Comparison of ENCODE assay signal across 8 cellular contexts in the genomic region with DNA sequence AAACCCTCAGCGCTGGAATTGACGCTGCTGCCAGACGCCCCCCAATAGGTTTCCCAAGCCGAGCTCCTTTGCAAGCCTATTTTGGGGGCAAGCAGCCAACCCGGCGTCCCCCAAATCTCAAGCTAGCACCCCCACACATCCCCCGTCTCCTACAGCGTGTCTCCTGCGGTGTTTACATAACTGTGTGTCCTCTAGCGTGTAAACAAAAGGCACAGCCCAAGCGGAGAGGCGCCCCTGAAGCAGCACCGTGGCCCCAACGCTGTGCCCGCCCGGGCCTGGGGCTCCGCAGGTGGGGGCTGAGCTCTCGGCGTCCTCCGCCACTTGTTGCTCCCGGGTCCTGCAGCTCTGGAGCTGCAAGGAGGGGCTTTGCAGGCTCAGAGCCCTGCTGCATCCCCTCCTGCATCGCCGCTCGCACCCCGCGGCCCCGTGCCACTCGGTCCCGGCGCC.
DNase-seq lines count a peak whose midpoint lies in the region; ATAC-seq and TF ChIP-seq lines count a peak whose summit lies in the region.

No MANE protein-coding gene starts in this region.

- no peaks in the 10 kb centered on the region for H3K9me3 ChIP-seq in mucosa of rectum (ENCODE audit: control insufficient read depth in 2 of 2, low read length in 2 of 2)

- no peak for TF ChIP-seq CTCF in coronary artery (IDR thresholded peaks at IDR 0.05)

- H3K27me3 ChIP-seq in mucosa of rectum (ENCODE audit: control insufficient read depth in 2 of 2, insufficient read depth in 2 of 2, low read length in 2 of 2) = peaks cover 44 to 45% of the 10 kb centered on the region in 2 donors

- H3K27ac ChIP-seq in coronary artery = peak overlapping the region in 1 of 2 donors; percentile 82
- H3K27ac ChIP-seq in mucosa of rectum (ENCODE audit: low read depth in 2 of 2, low read length in 2 of 2) = no peak overlapping the region

- no peaks in the 10 kb centered on the region for H3K36me3 ChIP-seq in mucosa of rectum (ENCODE audit: control insufficient read depth in 2 of 2, insufficient read depth in 2 of 2, low read length in 2 of 2)

- peak overlapping the region in 1 of 2 donors; percentile 14 for H3K9ac ChIP-seq in mucosa of rectum (ENCODE audit: low read depth in 1 of 2, low read length in 2 of 2)

- peak; percentile 1 for DNase-seq in stimulated activated CD4-positive, alpha-beta T cell treated with anti-CD3 and anti-CD28 coated beads, Interleukin-15, amount 100 ng/mL, for 24 hours
- DNase-seq in stimulated activated CD4-positive, alpha-beta T cell treated with anti-CD3 and anti-CD28 coated beads, Interleukin-12 subunit alpha, Interleukin-12 subunit beta, amount 100 ng/mL, for 4 hours = no peak
- DNase-seq in coronary artery (ENCODE audit: low spot score) (no peak), GOT3 (lab: John Stamatoyannopoulos, UW) (no peak)
- no peak for DNase-seq in stimulated activated CD8-positive, alpha-beta memory T cell treated with anti-CD3 and anti-CD28 coated beads, Interleukin-4, amount 100 ng/mL, for 48 hours

- ATAC-seq in activated CD4-positive, CD25-positive, alpha-beta regulatory T cell treated with anti-CD3 and anti-CD28 coated beads, Interleukin-2, amount 50 U/mL, for 24 hours = no peak
- no peak for ATAC-seq in GM21576 (IDR thresholded peaks at IDR 0.05; ENCODE audit: unreplicated experiment)

- H3K4me1 ChIP-seq in mucosa of rectum (ENCODE audit: control insufficient read depth in 2 of 2, insufficient read depth in 2 of 2, low read length in 2 of 2) = peaks cover 12 to 15% of the 10 kb centered on the region in 2 donors

- H3K4me3 ChIP-seq in coronary artery = peak overlapping the region; percentile 79
- H3K4me3 ChIP-seq in mucosa of rectum (ENCODE audit: low read length in 2 of 2) = peak overlapping the region; percentile 70 to 81
